ENCODE assay signal across 33 cellular contexts in the genomic region with DNA sequence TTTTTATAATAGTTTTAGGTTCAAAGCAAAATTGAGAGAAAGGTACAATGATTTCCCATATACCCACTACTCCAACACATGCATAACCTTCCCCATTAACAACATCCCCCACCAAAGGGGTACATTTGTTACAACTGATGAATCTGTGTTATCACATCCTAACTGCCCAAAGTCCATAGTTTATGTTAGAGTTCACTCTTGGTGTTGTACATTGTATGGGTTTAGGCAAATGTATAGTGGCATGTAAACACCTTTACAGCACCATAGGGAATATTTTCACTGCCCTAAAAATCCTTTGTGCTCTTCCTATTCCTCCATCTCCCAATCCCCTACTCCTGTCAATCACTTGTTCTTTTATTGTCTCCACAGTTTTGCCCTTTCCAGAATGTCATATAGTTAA.
"Had no signal": no experiment of that assay in that cellular context is flagged by ENCODE, and none has a peak within 500 bp of the region (broad histone marks: within the 10 kb centered on the region; RNA-seq: fewer than 3 reads in every experiment).

No MANE protein-coding gene starts in this region.

- H3K27ac ChIP-seq: adrenal gland, ascending aorta, body of pancreas, brain microvascular endothelial cell, breast epithelium, cardiac muscle cell had no signal

- DNase-seq: activated effector memory CD4-positive, alpha-beta T cell treated with anti-CD3 and anti-CD28 coated beads, Interleukin-2, amount 50 U/mL, for 16 hours; activated effector memory CD4-positive, alpha-beta T cell treated with Interleukin-2 at 50 U/mL for 16 hours; activated gamma-delta T cell; activated gamma-delta T cell treated with Interleukin-2 at 50 U/mL for 16 hours; activated naive CD4-positive, alpha-beta T cell; activated naive CD4-positive, alpha-beta T cell treated with anti-CD3 and anti-CD28 coated beads for 36 hours; activated naive CD4-positive, alpha-beta T cell treated with anti-CD3 and anti-CD28 coated beads, Interleukin-2, amount 10 ng/mL, durations not matched to agents 7 days and 5 days; activated naive CD4-positive, alpha-beta T cell treated with anti-CD3 and anti-CD28 coated beads, Interleukin-2, amount 50 U/mL, for 16 hours; activated naive CD4-positive, alpha-beta T cell treated with Interleukin-2 at 50 U/mL for 16 hours; activated naive CD8-positive, alpha-beta T cell treated with anti-CD3 and anti-CD28 coated beads for 36 hours; activated naive CD8-positive, alpha-beta T cell treated with anti-CD3 and anti-CD28 coated beads, Interleukin-2, amount 10 ng/mL, durations not matched to agents 7 days and 5 days; activated naive CD8-positive, alpha-beta T cell treated with anti-CD3 and anti-CD28 coated beads, Interleukin-2, amount 50 U/mL, for 24 hours; activated T-cell treated with anti-CD3 and anti-CD28 coated beads, Interleukin-2, amount 50 U/mL, for 24 hours; activated T-cell treated with anti-CD3 and anti-CD28 coated beads, Interleukin-2, amount 50 U/mL, for 4 hours; activated T-cell treated with anti-CD3 and anti-CD28 coated beads, Interleukin-2, amount 50 U/mL, for 48 hours; activated T-cell treated with anti-CD3 and anti-CD28 coated beads, Interleukin-2, amount 50 U/mL, for 72 hours; amniotic stem cell; amygdala; anterior cingulate cortex; aorta; body of pancreas; brain microvascular endothelial cell; caudate nucleus; central memory CD4-positive, alpha-beta T cell; cerebellar nuclear complex had no signal

- H3K36me3 ChIP-seq: adrenal gland, ascending aorta, brain microvascular endothelial cell, breast epithelium, cardiac muscle cell had no signal

- H3K9me3 ChIP-seq: body of pancreas had no signal

- FAIRE-seq: astrocyte, bronchial epithelial cell had no signal

- ATAC-seq: activated naive CD4-positive, alpha-beta T cell treated with anti-CD3 and anti-CD28 coated beads, Interleukin-2, amount 50 U/mL, for 72 hours; activated naive CD8-positive, alpha-beta T cell treated with anti-CD3 and anti-CD28 coated beads, Interleukin-2, amount 50 U/mL, for 24 hours; activated T-cell treated with anti-CD3 and anti-CD28 coated beads, Interleukin-2, amount 50 U/mL, for 4 hours; activated T-cell treated with anti-CD3 and anti-CD28 coated beads, Interleukin-2, amount 50 U/mL, for 72 hours; activated T-helper 17 cell treated with anti-CD3 and anti-CD28 coated beads, Interleukin-2, amount 50 U/mL, for 72 hours; body of pancreas had no signal

- H3K4me1 ChIP-seq: adrenal gland, ascending aorta, body of pancreas, breast epithelium had no signal

- H3K27me3 ChIP-seq: adrenal gland, ascending aorta, body of pancreas, brain microvascular endothelial cell, breast epithelium, cardiac muscle cell had no signal

- H3K4me3 ChIP-seq: adrenal gland, ascending aorta, body of pancreas, breast epithelium, cardiac muscle cell had no signal
